ENCODE assay signal across 7 cellular contexts in the genomic region with DNA sequence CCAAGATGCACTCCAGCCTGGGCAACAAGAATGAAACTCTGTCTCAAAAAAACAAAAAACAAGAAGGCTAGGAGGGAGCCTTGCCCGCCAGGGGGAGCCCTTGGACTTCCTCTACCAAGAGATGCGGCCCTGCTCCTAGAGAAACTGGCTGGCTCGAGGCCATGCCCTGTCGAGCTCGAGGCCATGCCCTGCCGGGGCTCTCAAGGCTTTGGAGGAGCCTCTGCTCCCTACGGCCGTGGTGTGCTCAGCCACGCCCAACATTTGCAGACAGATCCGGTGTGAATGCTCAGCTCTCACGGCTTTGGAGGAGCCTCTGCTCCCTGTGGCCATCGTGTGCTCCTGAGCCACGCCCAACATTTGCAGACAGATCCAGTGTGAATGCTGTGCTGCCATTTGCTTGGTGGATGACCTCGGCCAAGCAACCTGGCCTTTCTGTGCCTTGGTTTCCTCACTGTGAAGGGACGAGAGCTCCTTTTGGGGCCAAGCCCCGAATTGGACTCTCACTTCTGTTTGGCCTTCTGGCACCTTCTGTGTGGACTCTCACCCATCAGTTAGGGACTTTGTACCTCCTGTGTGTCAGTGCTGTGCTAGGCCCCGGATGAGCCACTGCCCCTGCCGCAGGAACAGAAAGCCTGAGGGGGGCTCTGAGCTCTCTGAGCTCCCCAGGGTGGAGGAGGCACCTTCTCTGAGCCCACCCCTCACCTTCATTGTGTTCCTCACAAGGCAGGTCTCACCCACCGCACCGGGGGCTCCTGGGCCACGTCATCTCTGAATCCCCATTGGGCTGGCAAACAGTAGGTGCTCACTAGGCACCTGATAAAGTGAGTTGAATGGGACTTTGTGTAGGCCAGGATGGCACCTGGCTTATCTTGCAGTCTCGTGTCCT. TPM values are rescaled to one million over a fixed set of nuclear protein-coding genes. Genes with fewer than 3 reads are reported as not detected.
DNase-seq lines count a peak whose midpoint lies in the region; ATAC-seq and TF ChIP-seq lines count a peak whose summit lies in the region.

No MANE protein-coding gene starts in this region.

- H3K4me1 ChIP-seq in right atrium auricular region (peaks cover 0 to 13% of the 10 kb centered on the region in 2 donors), aorta (ENCODE audit: control insufficient read depth in 1 of 2, insufficient read depth in 2 of 2, low read length in 2 of 2) (no peaks in the 10 kb centered on the region)

- no peak overlapping the region for H3K27ac Mint-ChIP-seq in T-helper 2 cell treated with Interferon-gamma antibody and Interleukin-4, amounts not matched to agents 5 μg/mL and 100 μg/mL, for 36 hours

- ATAC-seq in aorta (ENCODE audit: low FRiP score), result peak; percentile 89

- in situ Hi-C loops in GM13976 (cut with MboI; ENCODE audit: low sequenced_read_pairs, unreplicated experiment), result loop anchor here (5.0 kb wide), 1 partner anchor 40 kb away; no protein-coding TSS in a partner anchor

- H3K27ac ChIP-seq in right atrium auricular region (no peak overlapping the region), aorta (ENCODE audit: low read depth in 1 of 2, low read length in 2 of 2) (no peak overlapping the region)

- H3K27me3 ChIP-seq in right atrium auricular region (no peaks in the 10 kb centered on the region), aorta (ENCODE audit: control insufficient read depth in 1 of 2, insufficient read depth in 2 of 2, low read length in 1 of 2) (no peaks in the 10 kb centered on the region)

- no peaks in the 10 kb centered on the region for H3K27me3 Mint-ChIP-seq in T-helper 2 cell treated with Interferon-gamma antibody and Interleukin-4, amounts not matched to agents 5 μg/mL and 100 μg/mL, for 36 hours (ENCODE audit: low read depth)

- H3K4me1 Mint-ChIP-seq in T-helper 2 cell treated with Interferon-gamma antibody and Interleukin-4, amounts not matched to agents 5 μg/mL and 100 μg/mL, for 36 hours (ENCODE audit: low read depth), result peaks cover 1% of the 10 kb centered on the region

- H3K36me3 ChIP-seq in right atrium auricular region (peaks cover 21% of the 10 kb centered on the region), aorta (ENCODE audit: control insufficient read depth in 1 of 2, insufficient read depth in 2 of 2, low read length in 1 of 2) (peaks cover 0 to 4% of the 10 kb centered on the region in 2 donors)

- DNase-seq in GM13976 (ENCODE audit: low spot score) (peak; percentile 90), NCI-H187 (lab: John Stamatoyannopoulos, UW) (peak; percentile 75 to 85), anterior cingulate cortex (lab: John Stamatoyannopoulos, UW) (peak; percentile 20 to 99 (median 88)), right atrium auricular region (ENCODE audit: low spot score) (peak; percentile 98), renal cortical epithelial cell (ENCODE audit: low read depth) (peak; percentile 77), aorta (peak; percentile 98 to 99)
- DNase-seq in T-helper 2 cell treated with Interferon-gamma antibody and Interleukin-4, amounts not matched to agents 5 μg/mL and 100 μg/mL, for 36 hours (ENCODE audit: low spot score), result peak; percentile 81

- peaks cover 10% of the 10 kb centered on the region for H3K36me3 Mint-ChIP-seq in T-helper 2 cell treated with Interferon-gamma antibody and Interleukin-4, amounts not matched to agents 5 μg/mL and 100 μg/mL, for 36 hours (ENCODE audit: low read depth)

- WGBS in aorta, 2 donors, result 32 to 36% methylated on average over 22 of the region's 22 CpGs

- H3K4me3 ChIP-seq in right atrium auricular region (no peak overlapping the region), aorta (ENCODE audit: low read length in 2 of 2) (no peak overlapping the region)

- peak; percentile 76 for TF ChIP-seq CTCF in GM13976 (IDR thresholded peaks at IDR 0.05; ENCODE audit: borderline replicate concordance, control extremely low read depth, extremely low read depth, insufficient read depth, missing control alignments)
- peak; percentile 87 to 92 for TF ChIP-seq CTCF in right atrium auricular region (IDR thresholded peaks at IDR 0.05)

- H3K4me3 Mint-ChIP-seq in T-helper 2 cell treated with Interferon-gamma antibody and Interleukin-4, amounts not matched to agents 5 μg/mL and 100 μg/mL, for 36 hours, result no peak overlapping the region

- intact Hi-C loops in aorta (cut with DNase I), result loop anchor here (1.0 to 5.0 kb wide), 5 partner anchors 39 to 189 kb away; no protein-coding TSS in a partner anchor

- H3K9me3 Mint-ChIP-seq in T-helper 2 cell treated with Interferon-gamma antibody and Interleukin-4, amounts not matched to agents 5 μg/mL and 100 μg/mL, for 36 hours, result no peaks in the 10 kb centered on the region

- no peaks in the 10 kb centered on the region for H3K9me3 ChIP-seq in right atrium auricular region
- H3K9me3 ChIP-seq in aorta (ENCODE audit: control insufficient read depth, low read length), result no peaks in the 10 kb centered on the region

RNA-seq across cellular contexts. Expression of a gene that starts 14.1 kb away (rescaled TPM):
- total RNA-seq in right atrium auricular region, result 10 to 100 TPM; 20.4 to 21.3 TPM
- 13.5 and 20.8 TPM in 2 replicates for total RNA-seq in renal cortical epithelial cell
- 10 to 100 TPM; 48.9 to 65.5 TPM for total RNA-seq in aorta
- polyA plus RNA-seq in aorta, result 10 to 100 TPM; 37.7 to 39.1 TPM

RNA-seq across cellular contexts. Expression of a gene that starts 44.6 kb away (rescaled TPM):
- 10 to 100 TPM; 20.2 to 20.5 TPM for total RNA-seq in right atrium auricular region
- 19.6 and 52.2 TPM in 2 replicates for total RNA-seq in renal cortical epithelial cell
- 10 to 100 TPM; 39.9 to 49.6 TPM for total RNA-seq in aorta
- polyA plus RNA-seq in aorta, result 10 to 100 TPM; 24.4 to 27.9 TPM

RNA-seq across cellular contexts. Expression of a gene that starts 54.7 kb away (rescaled TPM):
- total RNA-seq in right atrium auricular region (10 to 100 TPM; 34.6 to 60.9 TPM), renal cortical epithelial cell (16.8 and 58.6 TPM in 2 replicates), aorta (100 to 1,000 TPM in 1 of 2 donors, 10 to 100 TPM in 1; 85.9 to 103 TPM)
- polyA plus RNA-seq in aorta, result 10 to 100 TPM; 23.9 to 53.2 TPM
